In genomic region chr19:22994957-22995356, GRCh38 we compare ENCODE assay signal across 14 cellular contexts. TPM values are rescaled to one million over a fixed set of nuclear protein-coding genes. Genes with fewer than 3 reads are reported as not detected.
"Had no signal": no experiment of that assay in that cellular context is flagged by ENCODE, and none has a peak within 500 bp of the region (broad histone marks: within the 10 kb centered on the region; RNA-seq: fewer than 3 reads in every experiment).

No MANE protein-coding gene starts in this region.

RNA-seq across cellular contexts. Expression of gene ZNF728, which starts 8.0 kb away (rescaled TPM):
- total RNA-seq: activated naive CD4-positive, alpha-beta T cell treated with anti-CD3 and anti-CD28 coated beads for 36 hours; activated naive CD4-positive, alpha-beta T cell treated with anti-CD3 and anti-CD28 coated beads, Interleukin-2, amount 50 U/mL, for 72 hours; activated naive CD8-positive, alpha-beta T cell treated with anti-CD3 and anti-CD28 coated beads for 36 hours; activated naive CD8-positive, alpha-beta T cell treated with anti-CD3 and anti-CD28 coated beads, Interleukin-2, amount 10 ng/mL, durations not matched to agents 7 days and 5 days; activated T-cell treated with anti-CD3 and anti-CD28 coated beads, Interleukin-2, amount 50 U/mL, for 4 hours; activated T-cell treated with anti-CD3 and anti-CD28 coated beads, Interleukin-2, amount 50 U/mL, for 72 hours; activated T-helper 1 cell treated with anti-CD3 and anti-CD28 coated beads, Interleukin-12 subunit alpha, Interleukin-12 subunit beta, Interleukin-2, Interleukin-4 antibody, amounts not matched to agents 30 ng/mL and 10 ng/mL and 1 ng/mL, durations not matched to agents 14 hours and 24 hours and 36 hours; activated T-helper 2 cell treated with anti-CD3 and anti-CD28 coated beads, Interferon-gamma antibody, Interleukin-2, Interleukin-4, amounts not matched to agents 10 μg/mL and 5 μg/mL and 100 μg/mL, durations not matched to agents 14 hours and 24 hours and 36 hours; astrocyte; body of pancreas; bronchial epithelial cell; cardiac muscle cell; cerebellum; chondrocyte had no signal
- polyA plus RNA-seq: cardiac muscle cell had no signal
